In genomic region chr9:109088221-109088620, GRCh38 we compare ENCODE assay signal across 17 cellular contexts.
"Had no signal": no experiment of that assay in that cellular context is flagged by ENCODE, and none has a peak within 500 bp of the region (broad histone marks: within the 10 kb centered on the region; RNA-seq: fewer than 3 reads in every experiment).

No MANE protein-coding gene starts in this region.

- H3K27me3 ChIP-seq: body of pancreas, dorsolateral prefrontal cortex, left lung, right atrium auricular region, tibial nerve, uterus had no signal

- H3K4me1 ChIP-seq: body of pancreas, left lung, uterus had no signal

- H3K9me3 ChIP-seq: body of pancreas, left lung, right atrium auricular region, tibial nerve, uterus had no signal

- ATAC-seq: body of pancreas had no signal

- H3K27ac ChIP-seq: body of pancreas, dorsolateral prefrontal cortex, left lung, right atrium auricular region, skin epidermis, tibial nerve, uterus had no signal

- H3K9me3 Mint-ChIP-seq: activated CD4-positive, alpha-beta memory T cell treated with anti-CD3 and anti-CD28 coated beads for 36 hours; activated T-helper 2 cell treated with anti-CD3 and anti-CD28 coated beads, Interferon-gamma antibody, Interleukin-2, Interleukin-4, amounts not matched to agents 10 μg/mL and 5 μg/mL and 100 μg/mL, durations not matched to agents 14 hours and 24 hours and 36 hours; endodermal cell; nephron; stimulated activated naive CD8-positive, alpha-beta T cell treated with anti-CD3 and anti-CD28 coated beads, Interleukin-15, Interleukin-2, amounts not matched to agents 100 ng/mL and 50 ng/mL, for 24 hours had no signal

- DNase-seq: activated CD4-positive, alpha-beta memory T cell treated with anti-CD3 and anti-CD28 coated beads for 36 hours; activated naive CD4-positive, alpha-beta T cell treated with Interleukin-2 at 50 U/mL for 16 hours; activated T-cell treated with anti-CD3 and anti-CD28 coated beads, Interleukin-2, amount 50 U/mL, for 1 hour; body of pancreas; caudate nucleus; dorsolateral prefrontal cortex; endodermal cell; kidney; left lung; midbrain; uterus had no signal

- H3K27ac Mint-ChIP-seq: activated CD4-positive, alpha-beta memory T cell treated with anti-CD3 and anti-CD28 coated beads for 36 hours; activated T-helper 2 cell treated with anti-CD3 and anti-CD28 coated beads, Interferon-gamma antibody, Interleukin-2, Interleukin-4, amounts not matched to agents 10 μg/mL and 5 μg/mL and 100 μg/mL, durations not matched to agents 14 hours and 24 hours and 36 hours; stimulated activated naive CD8-positive, alpha-beta T cell treated with anti-CD3 and anti-CD28 coated beads, Interleukin-15, Interleukin-2, amounts not matched to agents 100 ng/mL and 50 ng/mL, for 24 hours had no signal

- H3K4me3 ChIP-seq: body of pancreas, dorsolateral prefrontal cortex, left lung, right atrium auricular region, skin epidermis, tibial nerve, uterus had no signal

- H3K36me3 ChIP-seq: uterus had no signal

- H3K4me3 Mint-ChIP-seq: activated CD4-positive, alpha-beta memory T cell treated with anti-CD3 and anti-CD28 coated beads for 36 hours; endodermal cell; nephron; stimulated activated naive CD8-positive, alpha-beta T cell treated with anti-CD3 and anti-CD28 coated beads, Interleukin-15, Interleukin-2, amounts not matched to agents 100 ng/mL and 50 ng/mL, for 24 hours had no signal

- H3K4me1 Mint-ChIP-seq: nephron had no signal

- H3K27me3 Mint-ChIP-seq: activated CD4-positive, alpha-beta memory T cell treated with anti-CD3 and anti-CD28 coated beads for 36 hours; stimulated activated naive CD8-positive, alpha-beta T cell treated with anti-CD3 and anti-CD28 coated beads, Interleukin-15, Interleukin-2, amounts not matched to agents 100 ng/mL and 50 ng/mL, for 24 hours had no signal
